Comparison of ENCODE assay signal across 1 cellular context in genomic region chr17:43367588-43368242, GRCh38.
TF ChIP-seq lines count a peak whose summit lies in the region.

No MANE protein-coding gene starts in this region.

TF ChIP-seq in HEK293, 187 proteins besides CTCF, POLR2A, EP300 and RAD21 (continued from another document and continues in another):
- peak; percentile 88 for TF ChIP-seq PRDM10 (tag by site-specific recombination; IDR thresholded peaks at IDR 0.05)
- TF ChIP-seq ZFP69B (tag by site-specific recombination; IDR thresholded peaks at IDR 0.05): 0 out of 2 replicates have a peak, but pooled peaks have one; percentile 49
- TF ChIP-seq ZNF221 (tag by site-specific recombination; IDR thresholded peaks at IDR 0.05; ENCODE audit: borderline replicate concordance): 0 out of 2 replicates have a peak, but pooled peaks have one; percentile 40
- TF ChIP-seq ZNF37A (tag by site-specific recombination; IDR thresholded peaks at IDR 0.05): no peak
- TF ChIP-seq FEZF1 (tag by site-specific recombination; IDR thresholded peaks at IDR 0.05): no peak
- TF ChIP-seq ZFP37 (tag by site-specific recombination; IDR thresholded peaks at IDR 0.05): peak; percentile 82
- peak; percentile 50 for TF ChIP-seq ZFHX2 (tag by site-specific recombination; conservative IDR thresholded peaks at IDR 0.05)
- TF ChIP-seq ZNF501 (tag by site-specific recombination; IDR thresholded peaks at IDR 0.05): no peak
- TF ChIP-seq ZNF184 (tag by site-specific recombination; IDR thresholded peaks at IDR 0.05): no peak
- no peak for TF ChIP-seq ZNF26 (tag by site-specific recombination; IDR thresholded peaks at IDR 0.05)
- TF ChIP-seq ZNF394 (tag by site-specific recombination; IDR thresholded peaks at IDR 0.05; ENCODE audit: borderline replicate concordance): peak; percentile 80
- TF ChIP-seq SP2 (tag by site-specific recombination; IDR thresholded peaks at IDR 0.05): no peak
- TF ChIP-seq ZNF76 (tag by site-specific recombination; IDR thresholded peaks at IDR 0.05; ENCODE audit: borderline replicate concordance, low read depth): no peak; the same call in 1 of the 2 replicates
- no peak for TF ChIP-seq ZNF707 (tag by site-specific recombination; IDR thresholded peaks at IDR 0.05)
- TF ChIP-seq BCL6B (tag by site-specific recombination; IDR thresholded peaks at IDR 0.05): peak; percentile 84
- no peak for TF ChIP-seq MEIS1 (CRISPR knock-in tag; IDR thresholded peaks at IDR 0.05; ENCODE audit: borderline replicate concordance)
- TF ChIP-seq ZSCAN4 (tag by site-specific recombination; IDR thresholded peaks at IDR 0.05): peak; percentile 53; the same call in 1 of the 2 replicates
- TF ChIP-seq ZNF398 (tag by site-specific recombination; IDR thresholded peaks at IDR 0.05): no peak
- TF ChIP-seq ZNF114 (tag by site-specific recombination; IDR thresholded peaks at IDR 0.05): no peak
- TF ChIP-seq BCL11B (tag by site-specific recombination; IDR thresholded peaks at IDR 0.05; ENCODE audit: low read depth): no peak
- TF ChIP-seq ZNF580 (tag by site-specific recombination; IDR thresholded peaks at IDR 0.05): peak; percentile 82
- TF ChIP-seq REPIN1 (tag by site-specific recombination; IDR thresholded peaks at IDR 0.05; ENCODE audit: low read depth): 0 out of 2 replicates have a peak, but pooled peaks have one; percentile 67
- TF ChIP-seq ZNF843 (tag by site-specific recombination; IDR thresholded peaks at IDR 0.05): peak; percentile 67; the same call in 1 of the 2 replicates
- no peak for TF ChIP-seq SETDB1 (IDR thresholded peaks at IDR 0.05; ENCODE audit: insufficient read length, low read length)
- 0 out of 2 replicates have a peak, but pooled peaks have one; percentile 43 for TF ChIP-seq ATF2 (tag by site-specific recombination; IDR thresholded peaks at IDR 0.05; ENCODE audit: low read depth)
- TF ChIP-seq ZNF473 (tag by site-specific recombination; IDR thresholded peaks at IDR 0.05): no peak
- no peak for TF ChIP-seq ZNF16 (tag by site-specific recombination; IDR thresholded peaks at IDR 0.05; ENCODE audit: low read depth)
- TF ChIP-seq ZBTB6 (tag by site-specific recombination; IDR thresholded peaks at IDR 0.05): no peak; the same call in 1 of the 2 replicates
- no peak for TF ChIP-seq BCL11A (tag by site-specific recombination; IDR thresholded peaks at IDR 0.05; ENCODE audit: low read depth)
- TF ChIP-seq ZSCAN5A (tag by site-specific recombination; IDR thresholded peaks at IDR 0.05): no peak
- no peak for TF ChIP-seq ZNF239 (tag by site-specific recombination; IDR thresholded peaks at IDR 0.05)
- TF ChIP-seq ZNF138 (tag by site-specific recombination; IDR thresholded peaks at IDR 0.05; ENCODE audit: borderline replicate concordance): no peak
- no peak for TF ChIP-seq GLI2 (tag by site-specific recombination; IDR thresholded peaks at IDR 0.05; ENCODE audit: borderline replicate concordance, low read depth)
- 0 out of 2 replicates have a peak, but pooled peaks have one; percentile 46 for TF ChIP-seq ZNF148 (tag by site-specific recombination; IDR thresholded peaks at IDR 0.05; ENCODE audit: borderline replicate concordance)
- no peak for TF ChIP-seq KLF1 (tag by site-specific recombination; IDR thresholded peaks at IDR 0.05)
- TF ChIP-seq ZNF175 (tag by site-specific recombination; IDR thresholded peaks at IDR 0.05): no peak
- TF ChIP-seq ZNF488 (tag by site-specific recombination; IDR thresholded peaks at IDR 0.05): peak; percentile 14; the same call in 1 of the 2 replicates
- TF ChIP-seq ZNF155 (tag by site-specific recombination; IDR thresholded peaks at IDR 0.05): no peak
